Comparison of ENCODE assay signal across 11 cellular contexts in the genomic region with DNA sequence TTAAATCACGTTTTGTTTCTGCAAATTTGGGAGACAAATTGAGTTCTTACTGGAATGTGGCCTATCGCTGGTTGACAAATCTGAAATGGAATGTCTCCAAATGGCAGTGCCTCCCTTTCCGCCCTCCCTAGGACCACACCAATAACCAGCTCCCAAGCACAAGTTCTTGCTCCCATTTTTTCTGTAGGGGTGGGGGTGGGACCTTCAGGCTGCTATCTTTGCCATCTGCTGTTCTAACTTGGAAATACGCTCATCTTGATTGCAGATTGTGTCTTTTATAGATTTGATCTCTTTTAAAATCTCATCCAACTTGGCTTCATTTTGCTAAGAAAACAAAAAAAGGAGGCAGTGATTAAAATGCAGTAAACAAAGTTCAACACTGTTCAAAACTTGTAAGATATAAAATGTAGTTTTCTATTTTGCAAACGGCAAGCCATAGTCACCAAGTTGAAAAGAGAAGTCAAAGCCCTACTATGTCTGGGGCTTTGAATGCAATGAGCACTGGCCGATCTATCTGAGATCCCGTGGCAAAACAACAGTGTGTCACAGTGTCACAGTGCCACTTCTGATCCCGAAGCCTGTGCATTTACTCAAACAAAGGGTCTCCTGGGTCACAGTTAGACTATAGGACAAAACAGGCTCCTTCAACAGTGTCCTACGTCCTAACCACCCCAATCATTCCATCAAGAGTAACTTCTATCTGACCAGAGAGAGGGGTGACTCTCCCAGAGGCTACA. TPM values are rescaled to one million over a fixed set of nuclear protein-coding genes. Genes with fewer than 3 reads are reported as not detected.
DNase-seq lines count a peak whose midpoint lies in the region; ATAC-seq, FAIRE-seq and TF ChIP-seq lines count a peak whose summit lies in the region.
"Had no signal": no experiment of that assay in that cellular context is flagged by ENCODE, and none has a peak within 500 bp of the region (broad histone marks: within the 10 kb centered on the region; RNA-seq: fewer than 3 reads in every experiment).

No MANE protein-coding gene starts in this region.

- peak; percentile 74 for FAIRE-seq in endometrium (lab: Jason Lieb, UNC)
- no peak for FAIRE-seq in GM19239 (lab: Jason Lieb, UNC)
- FAIRE-seq: kidney had no signal

- no peak overlapping the region for H2BK15ac ChIP-seq in neuronal stem cell (ENCODE audit: low read length)

- no peak overlapping the region for H3K4me2 ChIP-seq in neuronal stem cell (ENCODE audit: insufficient read depth, low read length, poor library complexity, severe bottlenecking)

- no peaks in the 10 kb centered on the region for H3K27me3 ChIP-seq in CD4-positive, CD25-positive, alpha-beta regulatory T cell (ENCODE audit: control insufficient read depth, insufficient read depth, low read length)
- no peaks in the 10 kb centered on the region for H3K27me3 ChIP-seq in neuronal stem cell (ENCODE audit: control insufficient read depth in 3 of 3, insufficient read depth in 3 of 3, low read depth in 1 of 3, low read length in 3 of 3)

- no peaks in the 10 kb centered on the region for H3K9me3 ChIP-seq in CD4-positive, CD25-positive, alpha-beta regulatory T cell (ENCODE audit: control insufficient read depth in 2 of 2, low read length in 2 of 2)
- no peaks in the 10 kb centered on the region for H3K9me3 ChIP-seq in neuronal stem cell (replicated peaks in 1 of 2; ENCODE audit: control insufficient read depth in 2 of 2, insufficient read depth in 1 of 2, low read depth in 1 of 2, low read length in 2 of 2)

- peaks cover 3% of the 10 kb centered on the region for H3K79me1 ChIP-seq in neuronal stem cell (ENCODE audit: low read depth, low read length)

- no peaks in the 10 kb centered on the region for H3K27me3 Mint-ChIP-seq in CD4-positive, CD25-positive, alpha-beta regulatory T cell
- no peaks in the 10 kb centered on the region for H3K27me3 Mint-ChIP-seq in osteocyte (ENCODE audit: unreplicated experiment)

- H3K9me3 Mint-ChIP-seq in CD4-positive, CD25-positive, alpha-beta regulatory T cell = no peaks in the 10 kb centered on the region
- no peaks in the 10 kb centered on the region for H3K9me3 Mint-ChIP-seq in osteocyte (ENCODE audit: unreplicated experiment)

- H3K18ac ChIP-seq in neuronal stem cell (ENCODE audit: low read length) = no peak overlapping the region

- H3K4me3 Mint-ChIP-seq in CD4-positive, CD25-positive, alpha-beta regulatory T cell = no peak overlapping the region
- no peak overlapping the region for H3K4me3 Mint-ChIP-seq in osteocyte (ENCODE audit: unreplicated experiment)

- no peak overlapping the region for H3K4me3 ChIP-seq in CD4-positive, CD25-positive, alpha-beta regulatory T cell (ENCODE audit: low read depth, low read length)
- H3K4me3 ChIP-seq in NB4 (ENCODE audit: low read depth, low read length) (no peak overlapping the region), neuronal stem cell (ENCODE audit: low read length in 2 of 2) (no peak overlapping the region)

- H4K91ac ChIP-seq in neuronal stem cell (ENCODE audit: low read depth, low read length, poor library complexity) = no peak overlapping the region

- peak in 1 of 3 donors; percentile 31 for DNase-seq in CD4-positive, CD25-positive, alpha-beta regulatory T cell
- DNase-seq in NB4 (ENCODE audit: low read depth) = no peak
- DNase-seq in osteocyte (ENCODE audit: extremely low spot score, unreplicated experiment) = no peak
- DNase-seq in superior temporal gyrus (ENCODE audit: extremely low spot score) = no peak
- DNase-seq in neuronal stem cell (ENCODE audit: low spot score) = no peak
- DNase-seq in GM19239 (ENCODE audit: insufficient read length, low spot score) = no peak
- DNase-seq: kidney; NCI-H510A treated with DMSO at 0.1 percent for 48 hours; stimulated activated CD8-positive, alpha-beta memory T cell treated with anti-CD3 and anti-CD28 coated beads, Interleukin-4, amount 100 ng/mL, for 48 hours had no signal

- H2BK5ac ChIP-seq in neuronal stem cell (ENCODE audit: low read length) = no peak overlapping the region

- H2BK120ac ChIP-seq in neuronal stem cell (ENCODE audit: low read depth, low read length) = no peak overlapping the region

- no peak overlapping the region for H3K27ac ChIP-seq in CD4-positive, CD25-positive, alpha-beta regulatory T cell (ENCODE audit: insufficient read depth, low read length, poor library complexity, severe bottlenecking)
- no peak overlapping the region for H3K27ac ChIP-seq in neuronal stem cell (replicated peaks; ENCODE audit: low read length)

- TF ChIP-seq POLR2A in NB4 (IDR thresholded peaks at IDR 0.05; ENCODE audit: extremely low read depth, insufficient read length) = no peak

- no peak overlapping the region for H2AFZ ChIP-seq in neuronal stem cell (ENCODE audit: low read length)

- ATAC-seq in CD4-positive, CD25-positive, alpha-beta regulatory T cell (ENCODE audit: low read depth in 2 of 2) = no peak
- no peak for ATAC-seq in GM21515 (IDR thresholded peaks at IDR 0.05; ENCODE audit: unreplicated experiment)

- H2AK5ac ChIP-seq in neuronal stem cell (ENCODE audit: low read depth, low read length) = no peak overlapping the region

- H4K8ac ChIP-seq in neuronal stem cell (ENCODE audit: low read depth, low read length) = no peak overlapping the region

- no peak overlapping the region for H3K4ac ChIP-seq in neuronal stem cell (ENCODE audit: low read length)

- peaks cover 3% of the 10 kb centered on the region for H3K36me3 Mint-ChIP-seq in CD4-positive, CD25-positive, alpha-beta regulatory T cell
- H3K36me3 Mint-ChIP-seq in osteocyte (ENCODE audit: unreplicated experiment) = peaks cover 67% of the 10 kb centered on the region

- no peak overlapping the region for H3K23ac ChIP-seq in neuronal stem cell (ENCODE audit: low read depth, low read length, poor library complexity)

- H3K4me1 ChIP-seq in CD4-positive, CD25-positive, alpha-beta regulatory T cell (ENCODE audit: control insufficient read depth, insufficient read depth, low read length, poor library complexity, severe bottlenecking) = peaks cover 6% of the 10 kb centered on the region
- H3K4me1 ChIP-seq in neuronal stem cell (ENCODE audit: control insufficient read depth in 2 of 2, insufficient read depth in 1 of 2, low read depth in 1 of 2, low read length in 2 of 2) = no peaks in the 10 kb centered on the region

- H3K9ac ChIP-seq in neuronal stem cell (ENCODE audit: low read depth, low read length, poor library complexity) = no peak overlapping the region

- H3K4me1 Mint-ChIP-seq in CD4-positive, CD25-positive, alpha-beta regulatory T cell = peaks cover 17 to 29% (median 24%) of the 10 kb centered on the region in 4 donors
- peaks cover 26% of the 10 kb centered on the region for H3K4me1 Mint-ChIP-seq in osteocyte (ENCODE audit: unreplicated experiment)

- H3K27ac Mint-ChIP-seq in CD4-positive, CD25-positive, alpha-beta regulatory T cell = peak overlapping the region in 2 of 3 donors; percentile 46 to 47
- H3K27ac Mint-ChIP-seq in osteocyte (ENCODE audit: unreplicated experiment) = peak overlapping the region; percentile 32

- H2BK12ac ChIP-seq in neuronal stem cell (ENCODE audit: low read length) = no peak overlapping the region

- TF ChIP-seq CTCF in NB4 (IDR thresholded peaks at IDR 0.05; ENCODE audit: low read depth, low read length) = peak; percentile 23
- TF ChIP-seq CTCF in osteocyte (IDR thresholded peaks at IDR 0.05) = no peak

- WGBS in neuronal stem cell (ENCODE audit: extremely low coverage in 2 of 2, insufficient read length in 2 of 2, insufficient replicate concordance in 1 of 2), 2 donors = no CpG with 5 or more reads among the region's 9 CpGs

- H3K36me3 ChIP-seq in CD4-positive, CD25-positive, alpha-beta regulatory T cell (ENCODE audit: control insufficient read depth, insufficient read depth, low read length) = no peaks in the 10 kb centered on the region
- H3K36me3 ChIP-seq in neuronal stem cell (replicated peaks in 1 of 2; ENCODE audit: control insufficient read depth in 2 of 2, insufficient read depth in 2 of 2, low read length in 2 of 2) = peaks cover 36 to 100% of the 10 kb centered on the region in 2 donors

- H3K14ac ChIP-seq in neuronal stem cell (ENCODE audit: low read length) = no peak overlapping the region

RNA-seq across cellular contexts. Expression of a gene that starts 13.7 kb away (rescaled TPM):
- 218 TPM for total RNA-seq in CD4-positive, CD25-positive, alpha-beta regulatory T cell
- polyA plus RNA-seq in CD4-positive, CD25-positive, alpha-beta regulatory T cell = 100 to 1,000 TPM; 722 to 844 (median 818) TPM
- total RNA-seq in osteocyte = 0.59 and 0.78 TPM in 2 replicates
- polyA plus RNA-seq in neuronal stem cell (2013, experiment 1 of 2) = 0.11 TPM
- 0.15 TPM for polyA plus RNA-seq in neuronal stem cell (2013, experiment 2 of 2)

RNA-seq across cellular contexts. Expression of a gene that starts 49.5 kb away (rescaled TPM):
- 5.9 TPM for total RNA-seq in CD4-positive, CD25-positive, alpha-beta regulatory T cell
- polyA plus RNA-seq in CD4-positive, CD25-positive, alpha-beta regulatory T cell = 1 to 10 TPM in 2 of 4 donors, under 1 TPM in 1, not detected in 1; 0.90 to 3.5 (median 1.5) TPM
- 54.0 and 58.8 TPM in 2 replicates for total RNA-seq in osteocyte
- polyA plus RNA-seq in neuronal stem cell (2013, experiment 1 of 2) = 0.68 TPM
- 0.73 TPM for polyA plus RNA-seq in neuronal stem cell (2013, experiment 2 of 2)

Comparison
In these comparisons a context has a peak if more than half of its experiments do, and no peak if none do; other contexts are left out.
1. RNA of a gene that starts 13.7 kb away (total RNA-seq): 218 TPM in CD4-positive, CD25-positive, alpha-beta regulatory T cell (single experiment); 0.59 to 0.78 TPM in osteocyte; every median in the first group is over 100 times any median in the second.